Comparison of ENCODE assay signal across 8 cellular contexts in the genomic region with DNA sequence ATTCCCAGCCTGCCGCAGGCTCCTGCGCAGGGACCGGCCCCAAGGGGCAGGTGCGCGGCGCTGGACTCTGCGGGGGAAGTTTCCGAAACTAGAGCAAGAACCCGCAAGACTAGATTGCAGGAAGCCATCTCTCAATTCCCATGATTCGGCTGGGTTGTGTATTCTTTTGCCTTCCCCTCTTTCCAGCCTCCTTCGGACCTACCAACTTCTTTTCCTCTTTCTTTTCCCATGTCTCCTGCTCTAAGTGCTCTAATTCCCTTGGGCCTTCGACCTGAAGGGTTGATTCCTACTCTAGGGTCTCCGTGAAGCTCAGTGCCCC. TPM values are rescaled to one million over a fixed set of nuclear protein-coding genes. Genes with fewer than 3 reads are reported as not detected.
DNase-seq lines count a peak whose midpoint lies in the region; ATAC-seq and TF ChIP-seq lines count a peak whose summit lies in the region.

No MANE protein-coding gene starts in this region.

- H3K27ac ChIP-seq in A673 (ENCODE audit: low read depth, low read length, poor library complexity, severe bottlenecking) (peak overlapping the region; percentile 58), dorsolateral prefrontal cortex (peak overlapping the region in 55 of 59 donors; percentile 22 to 89 (median 71))
- H3K27ac ChIP-seq in naive thymus-derived CD4-positive, alpha-beta T cell (ENCODE audit: low read depth, low read length): no peak overlapping the region

- H3K27me3 Mint-ChIP-seq in naive thymus-derived CD4-positive, alpha-beta T cell: peaks cover 30 to 44% (median 40%) of the 10 kb centered on the region in 5 donors

- POLR2A ChIA-PET in A673 (lab: Charles Lee; ENCODE audit: low non-redundant PET): no interaction called here
- POLR2A ChIA-PET in naive thymus-derived CD4-positive, alpha-beta T cell (lab: Charles Lee): no interaction called here

- H3K9me3 Mint-ChIP-seq in naive thymus-derived CD4-positive, alpha-beta T cell: peaks cover 0 to 3% (median 0%) of the 10 kb centered on the region in 11 donors

- H3K36me3 Mint-ChIP-seq in naive thymus-derived CD4-positive, alpha-beta T cell: peaks cover 0 to 4% (median 0%) of the 10 kb centered on the region in 5 donors

- H3K4me1 Mint-ChIP-seq in naive thymus-derived CD4-positive, alpha-beta T cell: peaks cover 0 to 8% (median 4%) of the 10 kb centered on the region in 7 donors

- H3K36me3 ChIP-seq in A673 (ENCODE audit: insufficient read depth, low read length, poor library complexity, severe bottlenecking): no peaks in the 10 kb centered on the region
- no peaks in the 10 kb centered on the region for H3K36me3 ChIP-seq in Loucy (ENCODE audit: insufficient read depth, low read length)
- H3K36me3 ChIP-seq in naive thymus-derived CD4-positive, alpha-beta T cell (ENCODE audit: control insufficient read depth in 2 of 3, insufficient read depth in 3 of 3, low read length in 3 of 3): no peaks in the 10 kb centered on the region

- H3F3A ChIP-seq in Loucy (ENCODE audit: low read depth): no peaks in the 10 kb centered on the region

- peak overlapping the region; percentile 73 for H3K9ac ChIP-seq in Loucy (ENCODE audit: low read depth, low read length, poor library complexity, severe bottlenecking)

- H3K27me3 ChIP-seq in A673 (replicated peaks; ENCODE audit: insufficient read depth, low read depth, low read length, poor library complexity) (no peaks in the 10 kb centered on the region), Loucy (ENCODE audit: insufficient read depth, low read length, poor library complexity, severe bottlenecking) (no peaks in the 10 kb centered on the region), dorsolateral prefrontal cortex (peaks cover 0 to 77% (median 17%) of the 10 kb centered on the region in 45 donors)
- peaks cover 0 to 4% of the 10 kb centered on the region in 2 donors for H3K27me3 ChIP-seq in naive thymus-derived CD4-positive, alpha-beta T cell (ENCODE audit: control insufficient read depth in 2 of 2, insufficient read depth in 2 of 2, low read length in 2 of 2)

- peak overlapping the region; percentile 92 for H3K4me2 ChIP-seq in Loucy (ENCODE audit: low read depth, low read length, poor library complexity, severe bottlenecking)

- H3K4me1 ChIP-seq in A673 (ENCODE audit: insufficient read depth, low read length, poor library complexity, severe bottlenecking): no peaks in the 10 kb centered on the region
- H3K4me1 ChIP-seq in Loucy (ENCODE audit: insufficient read depth, low read length, poor library complexity, severe bottlenecking): peaks cover 13% of the 10 kb centered on the region
- H3K4me1 ChIP-seq in naive thymus-derived CD4-positive, alpha-beta T cell (ENCODE audit: control insufficient read depth in 2 of 2, insufficient read depth in 2 of 2, low read length in 2 of 2): no peaks in the 10 kb centered on the region

- H3K9me2 ChIP-seq in Loucy (replicated peaks; ENCODE audit: low read depth, low read length): no peaks in the 10 kb centered on the region

- peak overlapping the region; percentile 96 for H2AFZ ChIP-seq in Loucy (ENCODE audit: low read length)

- no peak for ATAC-seq in naive thymus-derived CD4-positive, alpha-beta T cell
- no peak for ATAC-seq in HG03045 (IDR thresholded peaks at IDR 0.05; ENCODE audit: unreplicated experiment)

- BruUV-seq in A673 (replicated peaks; lab: Mats Ljungman, UMichigan): no TSS peak

- CTCF ChIA-PET in A673 (lab: Charles Lee): no interaction called here
- CTCF ChIA-PET in naive thymus-derived CD4-positive, alpha-beta T cell (lab: Charles Lee): no interaction called here

- peak overlapping the region; percentile 55 for H3K4me3 ChIP-seq in A673 (ENCODE audit: low read depth, low read length, poor library complexity, severe bottlenecking)
- peak overlapping the region; percentile 91 for H3K4me3 ChIP-seq in Loucy (ENCODE audit: low read length, poor library complexity, severe bottlenecking)
- H3K4me3 ChIP-seq in dorsolateral prefrontal cortex: peak overlapping the region; percentile 48 to 81 (median 66)
- no peak overlapping the region for H3K4me3 ChIP-seq in naive thymus-derived CD4-positive, alpha-beta T cell (ENCODE audit: low read length)

- H3K79me2 ChIP-seq in Loucy (ENCODE audit: insufficient read depth, low read length): no peaks in the 10 kb centered on the region

- no peaks in the 10 kb centered on the region for H4K20me1 ChIP-seq in Loucy (ENCODE audit: insufficient read depth, low read length, poor library complexity, severe bottlenecking)

- DNase-seq in A673 (ENCODE audit: low spot score) (no peak), dorsolateral prefrontal cortex (no peak), SIG-M5 (lab: John Stamatoyannopoulos, UW) (no peak), NCI-H2029 treated with DMSO at 0.1 percent for 48 hours (lab: John Stamatoyannopoulos, UW) (no peak), dermis blood vessel endothelial cell (no peak)
- no peak for DNase-seq in naive thymus-derived CD4-positive, alpha-beta T cell

- no peaks in the 10 kb centered on the region for H3K9me3 ChIP-seq in A673 (ENCODE audit: low read depth, low read length, poor library complexity, severe bottlenecking)
- H3K9me3 ChIP-seq in Loucy (ENCODE audit: insufficient read depth, low read depth, low read length): no peaks in the 10 kb centered on the region
- H3K9me3 ChIP-seq in naive thymus-derived CD4-positive, alpha-beta T cell (ENCODE audit: control insufficient read depth in 2 of 3, low read length in 3 of 3): no peaks in the 10 kb centered on the region

- TF ChIP-seq CTCF in A673 (conservative IDR thresholded peaks at IDR 0.05; ENCODE audit: low read depth, low read length) (no peak), Loucy (conservative IDR thresholded peaks at IDR 0.05; ENCODE audit: low read length) (no peak), dorsolateral prefrontal cortex (IDR thresholded peaks at IDR 0.05 in 54 of 56, conservative IDR thresholded peaks at IDR 0.05 in 2 of 56; ENCODE audit: low read depth in 1 of 56, partially characterized antibody in 56 of 56) (no peak)

- H3K27ac Mint-ChIP-seq in naive thymus-derived CD4-positive, alpha-beta T cell: no peak overlapping the region

- intact Hi-C loops in A673 (cut with micrococcal nuclease; ENCODE audit: unreplicated experiment) (no loop called here), dorsolateral prefrontal cortex (cut with DNase I) (loop anchor here (10.0 kb wide), 2 partner anchors 179 to 239 kb away; no protein-coding TSS in a partner anchor)
- intact Hi-C loops in naive thymus-derived CD4-positive, alpha-beta T cell (cut with micrococcal nuclease): no loop called here

- H3K4me3 Mint-ChIP-seq in naive thymus-derived CD4-positive, alpha-beta T cell: peak overlapping the region; percentile 70 to 83 (median 80)

RNA-seq across cellular contexts. Expression of gene OPHN1, which starts 0.6 kb away (rescaled TPM):
- total RNA-seq in A673 (2021): 3.3 and 3.5 TPM in 2 replicates
- 10 to 100 TPM; 19.7 to 56.9 (median 31.7) TPM for total RNA-seq in dorsolateral prefrontal cortex
- under 1 TPM; 0.05 to 0.32 (median 0.16) TPM for total RNA-seq in naive thymus-derived CD4-positive, alpha-beta T cell
- polyA plus RNA-seq in naive thymus-derived CD4-positive, alpha-beta T cell: not detected
- 8.7 and 11.7 TPM in 2 replicates for total RNA-seq in dermis blood vessel endothelial cell

Comparison
In these comparisons a context has a peak if more than half of its experiments do, and no peak if none do; other contexts are left out.
1. intact Hi-C loops: an anchor here in dorsolateral prefrontal cortex (10.0 kb wide); none called in A673 and naive thymus-derived CD4-positive, alpha-beta T cell.